8 cellular contexts compared by ENCODE assay signal in the genomic region with DNA sequence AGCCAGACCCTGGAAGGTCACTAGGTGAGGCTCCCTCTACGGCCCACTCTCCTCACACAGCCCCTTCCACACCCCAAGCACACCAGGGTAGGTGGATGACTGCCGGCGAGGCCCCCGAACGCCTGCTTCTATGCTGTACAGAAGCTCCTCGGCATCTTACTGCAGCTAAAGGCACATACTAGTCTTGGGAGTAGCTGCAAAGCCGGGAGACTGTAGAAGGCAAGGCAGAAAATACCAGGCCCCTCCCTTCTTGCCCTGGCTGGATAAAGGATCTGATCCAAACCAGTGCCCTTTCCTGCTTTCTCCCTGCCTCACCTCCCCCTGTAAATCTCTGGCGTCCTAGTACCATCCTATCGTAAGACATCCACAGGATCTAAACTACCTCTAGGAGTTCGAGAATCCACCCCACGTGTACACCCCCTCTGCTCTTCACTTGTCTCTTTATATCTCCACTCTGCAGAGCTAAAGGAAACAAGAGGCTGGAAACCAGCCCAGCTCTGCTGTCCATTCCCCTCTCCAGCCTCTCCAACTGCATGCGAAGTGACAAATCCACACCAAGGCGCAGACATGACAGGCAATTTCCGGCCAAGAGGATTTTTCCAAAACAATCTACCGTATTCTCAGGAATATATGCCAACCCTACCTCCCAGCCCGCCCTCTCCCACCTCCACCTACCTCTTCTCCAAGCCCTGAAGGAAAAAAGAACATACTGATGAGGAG. TPM values are rescaled to one million over a fixed set of nuclear protein-coding genes. Genes with fewer than 3 reads are reported as not detected.
DNase-seq lines count a peak whose midpoint lies in the region; ATAC-seq, FAIRE-seq and TF ChIP-seq lines count a peak whose summit lies in the region.

No MANE protein-coding gene starts in this region.

- H3K4me1 Mint-ChIP-seq in MCF 10A (ENCODE audit: insufficient read depth, unreplicated experiment): peaks cover 48% of the 10 kb centered on the region

- peak overlapping the region; percentile 91 to 96 for H3K27ac ChIP-seq in A549
- peak overlapping the region; percentile 85 to 96 (median 92) for H3K27ac ChIP-seq in spleen

- TSS peak; percentile 52 for BruUV-seq in MCF 10A (replicated peaks; lab: Mats Ljungman, UMichigan)

- no peaks in the 10 kb centered on the region for H3K9me3 Mint-ChIP-seq in MCF 10A (ENCODE audit: unreplicated experiment)

- CTCF ChIA-PET in A549 (lab: Yijun Ruan, JAX) (interaction anchor here (5.7 to 15.1 kb wide), 4 partner anchors 11 to 42 kb away, joined by 54 to 207 read pairs (median 170); a partner anchor contains a TSS), MCF 10A (lab: Yijun Ruan, JAX) (interaction anchor here (0.6 to 9.3 kb wide), 10 partner anchors 9 to 1599 kb away, joined by 3 to 187 read pairs (median 4); no protein-coding TSS in a partner anchor)

- H3K27me3 ChIP-seq in spleen (replicated peaks in 1 of 7): no peaks in the 10 kb centered on the region

- TF ChIP-seq RAD21 in A549 (conservative IDR thresholded peaks at IDR 0.05 in 1 of 2, IDR thresholded peaks at IDR 0.05 in 1 of 2): no peak

- TF ChIP-seq CTCF in A549 (IDR thresholded peaks at IDR 0.05): no peak
- TF ChIP-seq CTCF in MCF 10A (IDR thresholded peaks at IDR 0.05; ENCODE audit: unreplicated experiment): no peak
- no peak for TF ChIP-seq CTCF in spleen (IDR thresholded peaks at IDR 0.05 in 8 of 11, conservative IDR thresholded peaks at IDR 0.05 in 3 of 11)

- H3K27me3 Mint-ChIP-seq in MCF 10A (ENCODE audit: insufficient read depth, unreplicated experiment): no peaks in the 10 kb centered on the region

- peaks cover 10% of the 10 kb centered on the region for H3K36me3 Mint-ChIP-seq in MCF 10A (ENCODE audit: insufficient read depth, unreplicated experiment)

- TF ChIP-seq POLR2A in A549 (IDR thresholded peaks at IDR 0.05; ENCODE audit: low read length): no peak
- no peak for TF ChIP-seq POLR2A in spleen (IDR thresholded peaks at IDR 0.05)

- H3K36me3 ChIP-seq in spleen: peaks cover 0 to 11% (median 0%) of the 10 kb centered on the region in 6 donors

- H3K4me2 ChIP-seq in A549: peak overlapping the region; percentile 95

- ATAC-seq in A549 (peak; percentile 29 to 30), GM19023 (IDR thresholded peaks at IDR 0.05; ENCODE audit: unreplicated experiment) (peak; percentile 8), GM18867 (IDR thresholded peaks at IDR 0.05; ENCODE audit: unreplicated experiment) (no peak)

- H3K4me3 Mint-ChIP-seq in MCF 10A (ENCODE audit: unreplicated experiment): peak overlapping the region; percentile 76

- H3K4me3 ChIP-seq in A549: peak overlapping the region; percentile 77
- peak overlapping the region; percentile 56 to 95 (median 78) for H3K4me3 ChIP-seq in spleen

- TF ChIP-seq EP300 in A549 (IDR thresholded peaks at IDR 0.05): no peak

- intact Hi-C loops in MCF 10A (cut with micrococcal nuclease) (no loop called here), spleen (cut with DNase I; ENCODE audit: low total_unique reads) (loop anchor here (5.0 kb wide), 1 partner anchor 34 kb away; no protein-coding TSS in a partner anchor)

- peak overlapping the region; percentile 93 for H3K27ac Mint-ChIP-seq in MCF 10A (ENCODE audit: low read depth, unreplicated experiment)

- WGBS in A549 (ENCODE audit: missing lambda C conversion rate): 7% methylated on average over 13 of the region's 16 CpGs
- 16 to 36% (median 26%) methylated on average over 11 to 16 of the region's 16 CpGs for WGBS in spleen, 5 donors

- FAIRE-seq in A549 (lab: Jason Lieb, UNC): no peak

- H3K4me1 ChIP-seq in A549: peaks cover 18% of the 10 kb centered on the region
- peaks cover 40 to 98% (median 85%) of the 10 kb centered on the region in 6 donors for H3K4me1 ChIP-seq in spleen

- H3K9me3 ChIP-seq in A549 (no peaks in the 10 kb centered on the region), spleen (no peaks in the 10 kb centered on the region)

- POLR2A ChIA-PET in A549 (lab: Yijun Ruan, JAX) (interaction anchor here (1.3 kb wide), 1 partner anchor 18 kb away, joined by 3 read pairs; no protein-coding TSS in a partner anchor), MCF 10A (lab: Yijun Ruan, JAX) (interaction anchor here (0.6 to 11.2 kb wide), 8 partner anchors 11 to 353 kb away, joined by 3 to 254 read pairs (median 5); a partner anchor contains a TSS)

- peak in 1 of 2 experiments; percentile 44 for DNase-seq in A549 (ENCODE audit: low read depth in 1 of 2, low spot score in 1 of 2)
- peak; percentile 93 for DNase-seq in NCI-H82 (lab: John Stamatoyannopoulos, UW)
- DNase-seq in MCF 10A (ENCODE audit: unreplicated experiment): peak; percentile 80
- DNase-seq in iris pigment epithelial cell (ENCODE audit: low read depth): peak; percentile 70
- no peak for DNase-seq in spleen
- no peak for DNase-seq in epidermal melanocyte (ENCODE audit: insufficient read length, low spot score)

TF ChIP-seq in A549, 52 proteins besides CTCF, POLR2A, EP300 and RAD21:
- TF ChIP-seq KDM5A (IDR thresholded peaks at IDR 0.05) (no peak), HOXA7 (CRISPR knock-in tag; IDR thresholded peaks at IDR 0.05) (no peak)
TF ChIP-seq in A549: peak in this region for 0.

RNA-seq across cellular contexts. Expression of a gene that starts 11.8 kb away (rescaled TPM):
- polyA plus RNA-seq in A549 (2011; rRNA removed) (2.2 and 3.8 TPM in 2 replicates), A549 (2017; fragmentation: RNase III; extraction: RNeasy Plus Mini Kit Qiagen cat#74134 plus additional on column Dnase treatment) (11.3 to 12.7 TPM (median 12.5 TPM) in 3 replicates), spleen (10 to 100 TPM; 30.6 to 86.4 (median 71.0) TPM)
- polyA plus RNA-seq in A549 (2012; cell fraction: cytosol; rRNA removed): 8.2 and 11.2 TPM in 2 replicates
- polyA plus RNA-seq in A549 (2012; cell fraction: nucleus; rRNA removed): 46.2 and 50.4 TPM in 2 replicates
- 3.3 and 8.4 TPM in 2 replicates for polyA minus RNA-seq in A549 (2011; rRNA and poly(A)+ RNA removed)
- total RNA-seq in MCF 10A (2022) (56.1 and 75.8 TPM in 2 replicates), spleen (100 to 1,000 TPM in 2 of 7 donors, 10 to 100 TPM in 5; 34.4 to 104 (median 81.4) TPM)

Comparison
In these comparisons a context has a peak if more than half of its experiments do, and no peak if none do; other contexts are left out.
1. DNase-seq: peak in NCI-H82 (single experiment), MCF 10A (single experiment) and iris pigment epithelial cell (single experiment); none in spleen (single experiment) and epidermal melanocyte (single experiment).